ENCODE assay signal across 9 cellular contexts in the genomic region with DNA sequence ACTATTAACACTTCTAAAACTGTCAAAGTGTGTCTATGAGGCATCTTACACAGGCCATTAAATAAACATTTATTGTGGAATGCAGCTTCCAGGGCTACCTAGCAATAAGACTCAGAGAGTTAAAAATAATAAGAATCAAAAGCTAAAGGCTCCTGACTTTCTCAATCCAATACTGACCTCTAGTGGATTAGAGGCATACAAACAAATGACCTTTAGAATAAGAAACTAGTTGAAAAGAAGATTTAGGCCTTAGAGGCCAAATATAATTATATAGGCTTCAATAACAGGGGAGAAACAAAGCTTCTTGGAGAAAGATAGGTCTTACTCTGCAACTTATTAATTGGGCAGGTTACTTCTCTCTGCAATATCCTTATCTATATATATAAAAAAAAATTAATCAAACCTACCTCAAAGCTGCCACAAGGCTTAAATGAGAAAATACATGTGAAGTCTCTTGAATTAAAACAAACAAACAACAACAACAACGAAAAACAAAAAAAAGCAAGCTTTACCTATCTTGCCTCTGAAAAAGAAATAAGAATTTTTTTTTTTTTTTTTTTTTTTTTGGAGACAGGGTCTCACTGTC.
DNase-seq lines count a peak whose midpoint lies in the region; ATAC-seq and TF ChIP-seq lines count a peak whose summit lies in the region.
"Had no signal": no experiment of that assay in that cellular context is flagged by ENCODE, and none has a peak within 500 bp of the region (broad histone marks: within the 10 kb centered on the region; RNA-seq: fewer than 3 reads in every experiment).

No MANE protein-coding gene starts in this region.

- no peak overlapping the region for H3K4me3 Mint-ChIP-seq in neural progenitor cell

- peak; percentile 34 for DNase-seq in HT1080 (ENCODE audit: low read depth)
- peak; percentile 68 for DNase-seq in PC-3
- peak; percentile 44 for DNase-seq in epithelial cell of esophagus (ENCODE audit: low read depth)
- DNase-seq in neural progenitor cell (ENCODE audit: low spot score) = peak; percentile 31
- DNase-seq in GM19240 (ENCODE audit: insufficient read length, low spot score) = no peak
- DNase-seq in activated naive CD4-positive, alpha-beta T cell treated with Interleukin-2 at 50 U/mL for 16 hours = no peak

- H3K4me3 ChIP-seq in DOHH2 (ENCODE audit: low read length) = no peak overlapping the region
- H3K4me3 ChIP-seq in PC-3 (ENCODE audit: low read length) = no peak overlapping the region
- no peak overlapping the region for H3K4me3 ChIP-seq in epithelial cell of esophagus (ENCODE audit: low read length)
- no peak overlapping the region for H3K4me3 ChIP-seq in neural progenitor cell
- H3K4me3 ChIP-seq: skin epidermis had no signal

- no peaks in the 10 kb centered on the region for H3K27me3 Mint-ChIP-seq in neural progenitor cell (ENCODE audit: insufficient read depth, low read depth)

- H2AFZ ChIP-seq in PC-3 (ENCODE audit: low read length) = no peak overlapping the region
- no peak overlapping the region for H2AFZ ChIP-seq in neural progenitor cell (replicated peaks)

- no peaks in the 10 kb centered on the region for H3K4me1 Mint-ChIP-seq in neural progenitor cell

- H3K9ac ChIP-seq in PC-3 (ENCODE audit: low read length) (no peak overlapping the region), neural progenitor cell (no peak overlapping the region)

- H3K4me1 ChIP-seq in DOHH2 (ENCODE audit: control insufficient read depth, low read length) (no peaks in the 10 kb centered on the region), PC-3 (ENCODE audit: insufficient read depth, low read length) (no peaks in the 10 kb centered on the region), neural progenitor cell (no peaks in the 10 kb centered on the region)

- intact Hi-C loops in PC-3 (cut with micrococcal nuclease) = loop anchor here (1.0 to 10.0 kb wide), 6 partner anchors 167 to 785 kb away; no protein-coding TSS in a partner anchor

- no peaks in the 10 kb centered on the region for H3K9me2 ChIP-seq in DOHH2 (replicated peaks; ENCODE audit: control insufficient read depth, low read length)
- no peaks in the 10 kb centered on the region for H3K9me2 ChIP-seq in PC-3 (replicated peaks; ENCODE audit: low read length)

- TF ChIP-seq CTCF in DOHH2 (IDR thresholded peaks at IDR 0.05; ENCODE audit: low read depth, low read length, poor library complexity, severe bottlenecking) (peak; percentile 62), PC-3 (conservative IDR thresholded peaks at IDR 0.05; ENCODE audit: low read depth, low read length) (peak; percentile 84), epithelial cell of esophagus (IDR thresholded peaks at IDR 0.05; ENCODE audit: insufficient read depth, low read depth, low read length, missing control alignments) (peak; percentile 52), neural progenitor cell (IDR thresholded peaks at IDR 0.05) (peak; percentile 83)

- no peaks in the 10 kb centered on the region for H4K20me1 ChIP-seq in DOHH2 (ENCODE audit: control insufficient read depth, insufficient read depth, low read depth, low read length)
- no peaks in the 10 kb centered on the region for H4K20me1 ChIP-seq in PC-3 (ENCODE audit: low read length)
- no peaks in the 10 kb centered on the region for H4K20me1 ChIP-seq in neural progenitor cell (ENCODE audit: low read depth)

- H3K79me2 ChIP-seq in DOHH2 (ENCODE audit: control insufficient read depth, low read length) (no peaks in the 10 kb centered on the region), PC-3 (ENCODE audit: low read length) (no peaks in the 10 kb centered on the region), neural progenitor cell (ENCODE audit: low read depth) (peaks cover 5% of the 10 kb centered on the region)

- no peaks in the 10 kb centered on the region for H3K27me3 ChIP-seq in DOHH2 (ENCODE audit: control insufficient read depth, low read length)
- no peaks in the 10 kb centered on the region for H3K27me3 ChIP-seq in PC-3 (ENCODE audit: low read length)
- no peaks in the 10 kb centered on the region for H3K27me3 ChIP-seq in neural progenitor cell

- POLR2A ChIA-PET in PC-3 (lab: Charles Lee; ENCODE audit: unreplicated experiment) = no interaction called here

- no peak overlapping the region for H3K27ac ChIP-seq in DOHH2 (ENCODE audit: low read depth, low read length)
- no peak overlapping the region for H3K27ac ChIP-seq in PC-3 (ENCODE audit: low read length)
- H3K27ac ChIP-seq in neural progenitor cell = no peak overlapping the region
- H3K27ac ChIP-seq: skin epidermis had no signal

- peaks cover 3% of the 10 kb centered on the region for H3K36me3 Mint-ChIP-seq in neural progenitor cell

- CTCF ChIA-PET in PC-3 (lab: Charles Lee) = interaction anchor here (0.7 to 1.2 kb wide), 2 partner anchors 398 to 429 kb away, joined by 3 to 16 read pairs; no protein-coding TSS in a partner anchor

- ATAC-seq in PC-3 = peak; percentile 31; the same call in 1 of the 2 replicates
- ATAC-seq in GM18907 (IDR thresholded peaks at IDR 0.05; ENCODE audit: unreplicated experiment) = no peak

- H3K9me3 ChIP-seq in DOHH2 (ENCODE audit: control insufficient read depth, insufficient read depth, low read length) (no peaks in the 10 kb centered on the region), PC-3 (ENCODE audit: low read length) (no peaks in the 10 kb centered on the region), neural progenitor cell (ENCODE audit: low read depth) (no peaks in the 10 kb centered on the region)

- no TSS peak for BruUV-seq in PC-3 (replicated peaks; lab: Mats Ljungman, UMichigan)

- H3K4me2 ChIP-seq in DOHH2 (ENCODE audit: low read length) (no peak overlapping the region), PC-3 (ENCODE audit: low read length) (no peak overlapping the region), neural progenitor cell (no peak overlapping the region)

- H3F3A ChIP-seq in DOHH2 (ENCODE audit: control insufficient read depth, insufficient read depth) = no peaks in the 10 kb centered on the region
- H3F3A ChIP-seq in PC-3 (ENCODE audit: low read length, unreplicated experiment) = no peaks in the 10 kb centered on the region
- no peaks in the 10 kb centered on the region for H3F3A ChIP-seq in neural progenitor cell (ENCODE audit: low read depth)

- peaks cover under 1% of the 10 kb centered on the region for H3K9me3 Mint-ChIP-seq in neural progenitor cell

- H3K27ac Mint-ChIP-seq in neural progenitor cell = no peak overlapping the region

- no peaks in the 10 kb centered on the region for H3K36me3 ChIP-seq in DOHH2 (ENCODE audit: control insufficient read depth, low read length)
- H3K36me3 ChIP-seq in PC-3 (ENCODE audit: low read depth, low read length) = no peaks in the 10 kb centered on the region
- no peaks in the 10 kb centered on the region for H3K36me3 ChIP-seq in neural progenitor cell

Comparison
In these comparisons a context has a peak if more than half of its experiments do, and no peak if none do; other contexts are left out.
1. DNase-seq: peak in HT1080 (single experiment), PC-3 (single experiment), epithelial cell of esophagus (single experiment) and neural progenitor cell (single experiment); none in GM19240 (single experiment) and activated naive CD4-positive, alpha-beta T cell treated with Interleukin-2 at 50 U/mL for 16 hours (single experiment).
2. Peak in every context shown above with its lines, with median percentiles within 50 percentile points of each other: CTCF ChIP-seq.